23 cellular contexts compared by ENCODE assay signal in the genomic region with DNA sequence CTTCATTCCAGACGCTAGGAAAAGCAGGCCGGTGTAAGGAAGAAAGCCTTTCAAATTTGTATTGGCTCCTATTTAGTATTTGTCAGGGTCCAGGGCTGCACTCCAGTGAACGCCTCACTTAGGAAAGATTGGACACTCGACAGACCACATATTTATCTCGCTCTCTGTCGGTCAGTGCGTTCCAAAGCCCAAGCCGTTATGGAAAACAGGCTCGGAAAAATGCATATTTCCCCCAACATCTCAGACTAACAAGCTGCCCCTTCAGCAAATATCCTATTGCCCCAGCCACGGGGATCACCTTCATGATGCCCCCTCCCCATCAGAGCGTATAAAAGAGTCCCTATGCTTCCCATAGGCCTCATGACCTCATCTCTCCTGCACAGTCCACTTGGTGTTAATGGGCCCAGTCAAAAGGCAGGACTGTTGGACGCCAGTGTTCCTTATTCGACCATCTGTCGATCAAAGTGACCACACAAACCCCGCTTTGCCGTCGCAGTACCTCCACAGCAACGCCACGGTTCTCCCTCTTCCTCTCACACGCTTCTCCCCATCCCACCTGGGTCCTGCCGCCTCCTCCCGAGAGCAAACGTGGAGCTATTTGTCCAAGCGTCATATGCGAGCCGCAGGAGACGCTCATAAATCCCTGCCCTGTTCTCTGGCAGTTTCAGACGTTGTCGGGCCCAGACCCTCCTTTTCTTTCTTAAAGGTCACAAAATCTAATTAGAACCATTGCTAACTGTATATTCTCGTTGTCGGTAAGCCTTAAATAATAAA.
A peak's percentile ranks its signal among the peaks of the same experiment; 100 is the strongest.
DNase-seq lines count a peak whose midpoint lies in the region; ATAC-seq and TF ChIP-seq lines count a peak whose summit lies in the region.
"Had no signal": no experiment of that assay in that cellular context is flagged by ENCODE, and none has a peak within 500 bp of the region (broad histone marks: within the 10 kb centered on the region; RNA-seq: fewer than 3 reads in every experiment).

No MANE protein-coding gene starts in this region.

- H2BK5ac ChIP-seq in mesendoderm (ENCODE audit: low read length): no peak overlapping the region

- H3K36me3 ChIP-seq in colonic mucosa (no peaks in the 10 kb centered on the region), mesendoderm (ENCODE audit: control insufficient read depth, insufficient read depth, low read length) (no peaks in the 10 kb centered on the region), vagina (no peaks in the 10 kb centered on the region)
- H3K36me3 ChIP-seq: MG63, SJCRH30 had no signal

- CTCF ChIA-PET in activated CD8-positive, alpha-beta T cell treated with anti-CD3 and anti-CD28 coated beads for 36 hours (lab: Charles Lee): no interaction called here

- H3K4me3 Mint-ChIP-seq in activated CD8-positive, alpha-beta T cell treated with anti-CD3 and anti-CD28 coated beads for 36 hours: no peak overlapping the region
- H3K4me3 Mint-ChIP-seq: CD4-positive, CD25-positive, alpha-beta regulatory T cell had no signal

- no peak overlapping the region for H3K9ac ChIP-seq in colonic mucosa (ENCODE audit: low read depth in 2 of 2, low read length in 2 of 2)
- no peak overlapping the region for H3K9ac ChIP-seq in mesendoderm (ENCODE audit: low read length)
- H3K9ac ChIP-seq: GM23248 had no signal

- no peaks in the 10 kb centered on the region for H3K27me3 ChIP-seq in colonic mucosa
- no peaks in the 10 kb centered on the region for H3K27me3 ChIP-seq in mesendoderm (ENCODE audit: insufficient read depth, low read length, poor library complexity)
- H3K27me3 ChIP-seq in vagina: no peaks in the 10 kb centered on the region
- H3K27me3 ChIP-seq: SJCRH30 had no signal

- H3K27ac Mint-ChIP-seq in activated CD8-positive, alpha-beta T cell treated with anti-CD3 and anti-CD28 coated beads for 36 hours: no peak overlapping the region
- H3K27ac Mint-ChIP-seq: CD4-positive, CD25-positive, alpha-beta regulatory T cell had no signal

- no peaks in the 10 kb centered on the region for H3K9me3 ChIP-seq in colonic mucosa
- H3K9me3 ChIP-seq in vagina: no peaks in the 10 kb centered on the region
- H3K9me3 ChIP-seq: SJCRH30 had no signal

- no peaks in the 10 kb centered on the region for H3K9me3 Mint-ChIP-seq in activated CD8-positive, alpha-beta T cell treated with anti-CD3 and anti-CD28 coated beads for 36 hours

- no peak overlapping the region for H3K4me3 ChIP-seq in colonic mucosa
- no peak overlapping the region for H3K4me3 ChIP-seq in mesendoderm (ENCODE audit: low read length)
- H3K4me3 ChIP-seq in vagina: no peak overlapping the region
- H3K4me3 ChIP-seq: GM23248, MG63, SJCRH30 had no signal

- no peaks in the 10 kb centered on the region for H3K4me1 ChIP-seq in colonic mucosa
- peaks cover 2% of the 10 kb centered on the region for H3K4me1 ChIP-seq in mesendoderm (ENCODE audit: control insufficient read depth, low read depth, low read length)
- H3K4me1 ChIP-seq in vagina: no peaks in the 10 kb centered on the region

- TF ChIP-seq CTCF in colonic mucosa (IDR thresholded peaks at IDR 0.05) (no peak), vagina (IDR thresholded peaks at IDR 0.05) (no peak)
- TF ChIP-seq CTCF in activated CD8-positive, alpha-beta T cell treated with anti-CD3 and anti-CD28 coated beads for 36 hours (IDR thresholded peaks at IDR 0.05): no peak

- no peak overlapping the region for H2BK120ac ChIP-seq in mesendoderm (ENCODE audit: low read depth, low read length)

- no peak overlapping the region for H4K8ac ChIP-seq in mesendoderm (ENCODE audit: low read depth, low read length)

- H3K18ac ChIP-seq in mesendoderm (ENCODE audit: low read length): no peak overlapping the region

- H2BK15ac ChIP-seq in mesendoderm (replicated peaks; ENCODE audit: low read depth): no peak overlapping the region

- no peaks in the 10 kb centered on the region for H3K79me1 ChIP-seq in mesendoderm (ENCODE audit: low read length)

- no peak overlapping the region for H3K4me2 ChIP-seq in mesendoderm (ENCODE audit: low read length)

- peak; percentile 11 for DNase-seq in activated CD4-positive, CD25-positive, alpha-beta regulatory T cell treated with anti-CD3 and anti-CD28 coated beads, Interleukin-2, amount 50 U/mL, for 72 hours
- DNase-seq in colonic mucosa (peak; percentile 10), mesendoderm (no peak), vagina (ENCODE audit: extremely low spot score in 2 of 2) (peak; percentile 42 to 49), T1000 (lab: John Stamatoyannopoulos, UW) (no peak), germinal center (ENCODE audit: low spot score) (no peak)
- no peak for DNase-seq in activated CD8-positive, alpha-beta T cell treated with anti-CD3 and anti-CD28 coated beads for 36 hours
- DNase-seq: AML-193; CD4-positive, CD25-positive, alpha-beta regulatory T cell; COR-L47; GM23248; Kasumi-1; MG63; NCI-H1092; NCI-H1436 treated with DMSO at 0.1 percent for 48 hours; NCI-H2029; NCI-H2171; NCI-H526; SJCRH30 had no signal

- no peaks in the 10 kb centered on the region for H3K36me3 Mint-ChIP-seq in activated CD8-positive, alpha-beta T cell treated with anti-CD3 and anti-CD28 coated beads for 36 hours (ENCODE audit: low read depth)
- H3K36me3 Mint-ChIP-seq: CD4-positive, CD25-positive, alpha-beta regulatory T cell had no signal

- POLR2A ChIA-PET in activated CD8-positive, alpha-beta T cell treated with anti-CD3 and anti-CD28 coated beads for 36 hours (lab: Charles Lee): no interaction called here

- no peaks in the 10 kb centered on the region for H3K79me2 ChIP-seq in mesendoderm (ENCODE audit: control insufficient read depth, insufficient read depth, low read length)

- ATAC-seq in activated CD4-positive, CD25-positive, alpha-beta regulatory T cell treated with anti-CD3 and anti-CD28 coated beads, Interleukin-2, amount 50 U/mL, for 24 hours: no peak
- ATAC-seq in activated CD8-positive, alpha-beta T cell treated with anti-CD3 and anti-CD28 coated beads for 36 hours: no peak
- ATAC-seq: HCT116 had no signal

- H3K4ac ChIP-seq in mesendoderm (ENCODE audit: low read depth, low read length): no peak overlapping the region

- H4K5ac ChIP-seq in mesendoderm (ENCODE audit: low read length): no peak overlapping the region

- no CpG with 5 or more reads among the region's 31 CpGs for WGBS in mesendoderm (ENCODE audit: extremely low coverage, insufficient coverage, low lambda C conversion rate)

- H3K27ac ChIP-seq in colonic mucosa (no peak overlapping the region), mesendoderm (ENCODE audit: low read depth, low read length) (no peak overlapping the region), vagina (no peak overlapping the region)
- H3K27ac ChIP-seq: 22Rv1, GM23248, HL-60, SJCRH30 had no signal

- H2AK5ac ChIP-seq in mesendoderm (ENCODE audit: low read length): no peak overlapping the region

- intact Hi-C loops in colonic mucosa (cut with DNase I) (no loop called here), vagina (cut with DNase I) (no loop called here)
- intact Hi-C loops in activated CD8-positive, alpha-beta T cell treated with anti-CD3 and anti-CD28 coated beads for 36 hours (cut with micrococcal nuclease): no loop called here

- H3K27me3 Mint-ChIP-seq in activated CD8-positive, alpha-beta T cell treated with anti-CD3 and anti-CD28 coated beads for 36 hours: peaks cover 8% of the 10 kb centered on the region

- TF ChIP-seq POLR2A in vagina (IDR thresholded peaks at IDR 0.05): no peak

- H3K23ac ChIP-seq in mesendoderm (ENCODE audit: low read length): peak overlapping the region; percentile 45

- no peak overlapping the region for H3K56ac ChIP-seq in mesendoderm (ENCODE audit: low read length)

- H3K4me1 Mint-ChIP-seq in activated CD8-positive, alpha-beta T cell treated with anti-CD3 and anti-CD28 coated beads for 36 hours (ENCODE audit: low read depth): no peaks in the 10 kb centered on the region
- H3K4me1 Mint-ChIP-seq: CD4-positive, CD25-positive, alpha-beta regulatory T cell had no signal

Comparison
In these comparisons a context has a peak if more than half of its experiments do, and no peak if none do; other contexts are left out.
1. DNase-seq: peak in activated CD4-positive, CD25-positive, alpha-beta regulatory T cell treated with anti-CD3 and anti-CD28 coated beads, Interleukin-2, amount 50 U/mL, for 72 hours (single experiment), colonic mucosa (single experiment) and vagina (2 of 2); none in mesendoderm (single experiment), T1000 (single experiment), activated CD8-positive, alpha-beta T cell treated with anti-CD3 and anti-CD28 coated beads for 36 hours (single experiment) and germinal center (single experiment).